Comparison of ENCODE assay signal across 1 cellular context in the genomic region with DNA sequence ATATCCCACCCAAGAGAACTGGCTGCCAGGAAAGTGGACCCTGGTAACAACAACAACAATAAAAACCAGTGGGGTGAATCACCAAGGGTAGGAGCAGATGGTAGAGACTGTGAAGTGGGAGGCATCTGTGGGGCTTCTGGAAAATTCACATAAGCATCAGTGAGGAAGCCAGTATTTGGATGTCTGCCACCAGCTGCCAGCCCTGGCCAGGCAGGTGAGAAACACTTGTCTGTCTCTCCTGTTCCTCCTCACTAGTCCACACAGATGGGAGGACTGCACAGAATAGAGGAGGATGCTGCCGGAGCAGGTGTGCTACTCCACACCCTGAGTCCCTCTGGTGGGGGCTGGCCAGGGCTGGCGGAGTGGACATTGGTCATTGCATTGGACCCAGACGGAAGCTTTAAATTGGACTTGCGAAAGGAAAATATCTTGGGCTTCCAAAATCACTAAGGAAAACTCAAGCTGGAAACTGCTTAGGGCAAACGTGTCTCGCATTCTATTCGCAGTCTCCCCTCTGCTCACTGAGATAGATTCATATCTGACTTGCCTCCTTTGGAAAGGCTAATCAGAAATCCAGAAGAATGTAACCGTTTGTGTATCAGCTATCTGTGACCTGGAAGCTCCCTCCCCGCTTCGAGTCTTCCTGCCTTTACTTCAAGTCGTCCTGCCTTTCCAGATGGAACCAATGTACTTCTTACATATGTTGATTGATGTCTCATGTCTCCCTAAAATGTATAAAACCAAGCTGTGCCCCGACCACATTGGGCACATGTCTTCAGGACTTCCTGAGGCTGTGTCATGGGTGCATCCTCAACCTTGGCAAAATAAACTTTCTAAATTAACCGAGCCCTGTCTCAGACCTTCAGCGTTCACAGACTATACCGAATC.
TF ChIP-seq lines count a peak whose summit lies in the region.

No MANE protein-coding gene starts in this region.

TF ChIP-seq in GM23338, 12 proteins besides CTCF, POLR2A, EP300 and RAD21:
- TF ChIP-seq EZH2phosphoT487 (IDR thresholded peaks at IDR 0.05; ENCODE audit: unreplicated experiment) (no peak), REST (IDR thresholded peaks at IDR 0.05; ENCODE audit: unreplicated experiment) (no peak), STAT1 (IDR thresholded peaks at IDR 0.05; ENCODE audit: unreplicated experiment) (no peak), POLR2AphosphoS5 (IDR thresholded peaks at IDR 0.05; ENCODE audit: low read depth) (no peak), JUNB (IDR thresholded peaks at IDR 0.05; ENCODE audit: unreplicated experiment) (no peak), EZH2 (IDR thresholded peaks at IDR 0.05; ENCODE audit: low read depth, unreplicated experiment) (no peak), ZNF462 (CRISPR knock-in tag; IDR thresholded peaks at IDR 0.05) (no peak), ZNF331 (CRISPR knock-in tag; IDR thresholded peaks at IDR 0.05; ENCODE audit: low read depth) (no peak), NANOG (IDR thresholded peaks at IDR 0.05; ENCODE audit: borderline replicate concordance) (no peak), ZNF114 (CRISPR knock-in tag; IDR thresholded peaks at IDR 0.05) (no peak), CREB1 (CRISPR knock-in tag; IDR thresholded peaks at IDR 0.05; ENCODE audit: low read depth) (no peak)
- TF ChIP-seq, protein P1, sequence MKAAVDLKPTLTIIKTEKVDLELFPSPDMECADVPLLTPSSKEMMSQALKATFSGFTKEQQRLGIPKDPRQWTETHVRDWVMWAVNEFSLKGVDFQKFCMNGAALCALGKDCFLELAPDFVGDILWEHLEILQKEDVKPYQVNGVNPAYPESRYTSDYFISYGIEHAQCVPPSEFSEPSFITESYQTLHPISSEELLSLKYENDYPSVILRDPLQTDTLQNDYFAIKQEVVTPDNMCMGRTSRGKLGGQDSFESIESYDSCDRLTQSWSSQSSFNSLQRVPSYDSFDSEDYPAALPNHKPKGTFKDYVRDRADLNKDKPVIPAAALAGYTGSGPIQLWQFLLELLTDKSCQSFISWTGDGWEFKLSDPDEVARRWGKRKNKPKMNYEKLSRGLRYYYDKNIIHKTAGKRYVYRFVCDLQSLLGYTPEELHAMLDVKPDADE (IDR thresholded peaks at IDR 0.05) = no peak
